ENCODE assay signal across 19 cellular contexts in the genomic region with DNA sequence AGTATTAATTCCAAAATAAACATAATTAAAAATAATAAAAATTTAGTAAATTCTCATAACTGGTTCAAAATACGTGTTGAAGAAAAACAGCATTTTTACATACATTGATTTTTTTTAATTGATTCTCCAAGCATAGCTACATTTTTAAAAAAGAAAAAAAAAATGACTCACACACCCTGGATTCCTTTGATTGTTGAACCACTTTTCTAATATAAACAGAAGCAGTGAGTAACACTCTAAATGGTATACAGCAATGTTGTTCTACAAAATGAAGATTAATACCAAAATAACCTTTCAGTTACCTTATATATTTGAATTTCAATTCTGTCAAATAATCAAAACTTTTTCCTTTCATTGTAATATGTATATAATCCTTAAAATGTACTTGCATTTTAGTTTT.
DNase-seq lines count a peak whose midpoint lies in the region; ATAC-seq and TF ChIP-seq lines count a peak whose summit lies in the region.
"Had no signal": no experiment of that assay in that cellular context is flagged by ENCODE, and none has a peak within 500 bp of the region (broad histone marks: within the 10 kb centered on the region; RNA-seq: fewer than 3 reads in every experiment).

No MANE protein-coding gene starts in this region.

- in situ Hi-C loops in GM23248 (cut with MboI) = no loop called here

- peaks cover 6% of the 10 kb centered on the region; the same call in 1 of the 2 replicates for H3F3A ChIP-seq in GM23248 (ENCODE audit: insufficient read depth)

- H3K27me3 ChIP-seq in GM23248 (replicated peaks; ENCODE audit: insufficient read depth) (no peaks in the 10 kb centered on the region), RWPE2 (ENCODE audit: insufficient read depth, poor library complexity, severe bottlenecking) (no peaks in the 10 kb centered on the region), fibroblast of lung (ENCODE audit: control insufficient read depth, insufficient read depth, low read length) (no peaks in the 10 kb centered on the region), right lobe of liver (no peaks in the 10 kb centered on the region)
- H3K27me3 ChIP-seq: hepatocyte, neutrophil had no signal

- no peaks in the 10 kb centered on the region for H4K20me1 ChIP-seq in GM23248 (ENCODE audit: insufficient read depth)
- no peaks in the 10 kb centered on the region for H4K20me1 ChIP-seq in fibroblast of lung (ENCODE audit: control insufficient read depth, extremely low read depth, insufficient read depth, low read length)

- 21 to 30% methylated on average over 1 of the region's 1 CpG for WGBS in GM23248 (ENCODE audit: low coverage in 1 of 2, low lambda C conversion rate in 2 of 2, missing lambda C conversion rate in 2 of 2), 2 experiments
- WGBS in right lobe of liver (ENCODE audit: insufficient coverage, low coverage, low lambda C conversion rate, missing lambda C conversion rate) = 92% methylated on average over 1 of the region's 1 CpG

- no peaks in the 10 kb centered on the region for H3K9me3 ChIP-seq in GM23248 (ENCODE audit: low read depth)
- H3K9me3 ChIP-seq in RWPE2 (ENCODE audit: severe bottlenecking) = no peaks in the 10 kb centered on the region
- H3K9me3 ChIP-seq in fibroblast of lung (ENCODE audit: control insufficient read depth, insufficient read depth, low read depth, low read length) = no peaks in the 10 kb centered on the region
- no peaks in the 10 kb centered on the region for H3K9me3 ChIP-seq in right lobe of liver
- H3K9me3 ChIP-seq: neutrophil had no signal

- no peak overlapping the region for H3K9ac ChIP-seq in GM23248
- H3K9ac ChIP-seq in fibroblast of lung (ENCODE audit: insufficient read depth, low read length) = no peak overlapping the region
- H3K9ac ChIP-seq: KMS-11 had no signal

- H3K27ac ChIP-seq in GM23248 (no peak overlapping the region), RWPE2 (ENCODE audit: poor library complexity, severe bottlenecking) (peak overlapping the region; percentile 56), fibroblast of lung (ENCODE audit: insufficient read depth, low read length) (no peak overlapping the region), right lobe of liver (no peak overlapping the region)
- H3K27ac ChIP-seq: hepatocyte, KMS-11, neutrophil had no signal

- no peaks in the 10 kb centered on the region for H3K79me2 ChIP-seq in GM23248 (ENCODE audit: insufficient read depth)
- no peaks in the 10 kb centered on the region for H3K79me2 ChIP-seq in fibroblast of lung (ENCODE audit: control insufficient read depth, insufficient read depth, low read length)
- H3K79me2 ChIP-seq: hepatocyte had no signal

- intact Hi-C loops in right lobe of liver (cut with DNase I) = no loop called here

- H3K4me3 ChIP-seq in GM23248 (no peak overlapping the region), RWPE2 (ENCODE audit: severe bottlenecking) (no peak overlapping the region), fibroblast of lung (replicated peaks in 1 of 4; ENCODE audit: control extremely low read depth in 1 of 4, insufficient read depth in 1 of 4, low read depth in 3 of 4, low read length in 4 of 4) (no peak overlapping the region), right lobe of liver (no peak overlapping the region)
- H3K4me3 ChIP-seq: hepatocyte had no signal

- no peak for TF ChIP-seq POLR2A in right lobe of liver (IDR thresholded peaks at IDR 0.05)

- ATAC-seq in RWPE2 (ENCODE audit: low read depth) = peak; percentile 70
- ATAC-seq in GM21381 (IDR thresholded peaks at IDR 0.05; ENCODE audit: unreplicated experiment) = no peak
- no peak for ATAC-seq in right lobe of liver
- ATAC-seq: left lobe of liver, right cardiac atrium had no signal

- H3K36me3 ChIP-seq in GM23248 (ENCODE audit: low read depth) = no peaks in the 10 kb centered on the region
- no peaks in the 10 kb centered on the region for H3K36me3 ChIP-seq in RWPE2 (ENCODE audit: low read depth)
- H3K36me3 ChIP-seq in fibroblast of lung (ENCODE audit: control insufficient read depth, insufficient read depth, low read length) = no peaks in the 10 kb centered on the region
- no peaks in the 10 kb centered on the region for H3K36me3 ChIP-seq in right lobe of liver
- H3K36me3 ChIP-seq: neutrophil had no signal

- TF ChIP-seq CTCF in RWPE2 (IDR thresholded peaks at IDR 0.05; ENCODE audit: poor library complexity, severe bottlenecking) (no peak), fibroblast of lung (conservative IDR thresholded peaks at IDR 0.05 in 1 of 2, IDR thresholded peaks at IDR 0.05 in 1 of 2; ENCODE audit: low read depth in 1 of 2, low read length in 2 of 2) (no peak), right lobe of liver (IDR thresholded peaks at IDR 0.05) (no peak)

- peak; percentile 38 for DNase-seq in A172 (ENCODE audit: low spot score)
- DNase-seq in GM23248 = peak; percentile 58
- no peak for DNase-seq in RWPE2 (ENCODE audit: low spot score)
- DNase-seq in fibroblast of lung (ENCODE audit: low read depth in 2 of 2) = peak; percentile 60 to 61
- no peak for DNase-seq in NCI-H69 (lab: John Stamatoyannopoulos, UW)
- no peak for DNase-seq in COLO829 (ENCODE audit: low spot score)
- no peak for DNase-seq in right lobe of liver
- DNase-seq: 8988T; activated CD4-positive, alpha-beta T cell treated with anti-CD3 and anti-CD28 coated beads, Interleukin-2, amount 50 U/mL, for 1 hour; activated naive CD4-positive, alpha-beta T cell treated with anti-CD3 and anti-CD28 coated beads for 36 hours; NCI-H1436; NCI-H82; right cardiac atrium; stimulated activated naive CD4-positive, alpha-beta T cell had no signal

- H3K4me2 ChIP-seq in GM23248 (ENCODE audit: unreplicated experiment) (no peak overlapping the region), fibroblast of lung (ENCODE audit: extremely low read depth, insufficient read depth, low read length) (no peak overlapping the region)
- H3K4me2 ChIP-seq: hepatocyte, KMS-11 had no signal

- H3K9me2 ChIP-seq in GM23248 (ENCODE audit: insufficient read depth) = no peaks in the 10 kb centered on the region

- no peak overlapping the region for H2AFZ ChIP-seq in GM23248
- H2AFZ ChIP-seq in fibroblast of lung (ENCODE audit: low read length) = no peak overlapping the region
- H2AFZ ChIP-seq: hepatocyte had no signal

- H3K4me1 ChIP-seq in GM23248 (ENCODE audit: insufficient read depth) (peaks cover 14% of the 10 kb centered on the region), RWPE2 (ENCODE audit: insufficient read depth, poor library complexity, severe bottlenecking) (peaks cover 34% of the 10 kb centered on the region), fibroblast of lung (ENCODE audit: control insufficient read depth, extremely low read depth, insufficient read depth, low read length) (peaks cover 4% of the 10 kb centered on the region), right lobe of liver (no peaks in the 10 kb centered on the region)

Comparison
In these comparisons a context has a peak if more than half of its experiments do, and no peak if none do; other contexts are left out.
1. DNase-seq: peak in A172 (single experiment), GM23248 (single experiment) and fibroblast of lung (2 of 2); none in RWPE2 (single experiment), NCI-H69 (single experiment), COLO829 (single experiment) and right lobe of liver (0 of 3).